In genomic region chr7:30681262-30682130, GRCh38 we compare ENCODE assay signal across 9 cellular contexts. TPM values are rescaled to one million over a fixed set of nuclear protein-coding genes. Genes with fewer than 3 reads are reported as not detected.
DNase-seq lines count a peak whose midpoint lies in the region; ATAC-seq lines count a peak whose summit lies in the region.
"Had no signal": no experiment of that assay in that cellular context is flagged by ENCODE, and none has a peak within 500 bp of the region (broad histone marks: within the 10 kb centered on the region; RNA-seq: fewer than 3 reads in every experiment).

No MANE protein-coding gene starts in this region.

- H3K36me3 Mint-ChIP-seq in activated naive CD4-positive, alpha-beta T cell treated with anti-CD3 and anti-CD28 coated beads, Interleukin-2, amount 50 U/mL, for 72 hours: no peaks in the 10 kb centered on the region

- DNase-seq in NCI-H748 (lab: John Stamatoyannopoulos, UW; ENCODE audit: unreplicated experiment) (peak; percentile 45), NCI-H748 treated with DMSO at 0.1 percent for 48 hours (lab: John Stamatoyannopoulos, UW) (no peak), iPS-NIHi7 (ENCODE audit: extremely low spot score) (peak; percentile 74), T1000 (lab: John Stamatoyannopoulos, UW) (no peak), nucleus accumbens (lab: John Stamatoyannopoulos, UW) (no peak)
- DNase-seq in activated naive CD4-positive, alpha-beta T cell treated with anti-CD3 and anti-CD28 coated beads, Interleukin-2, amount 50 U/mL, for 72 hours (ENCODE audit: low spot score in 2 of 2): no peak
- peak; percentile 9 to 19 for DNase-seq in stimulated activated naive CD8-positive, alpha-beta T cell treated with anti-CD3 and anti-CD28 coated beads, Interleukin-15, amount 100 ng/mL, for 72 hours

- H3K27me3 Mint-ChIP-seq in stimulated activated naive CD8-positive, alpha-beta T cell treated with anti-CD3 and anti-CD28 coated beads, Interleukin-15, amount 100 ng/mL, for 72 hours: peaks cover 91% of the 10 kb centered on the region

- peak overlapping the region; percentile 62 to 83 for H3K4me3 Mint-ChIP-seq in stimulated activated naive CD8-positive, alpha-beta T cell treated with anti-CD3 and anti-CD28 coated beads, Interleukin-15, amount 100 ng/mL, for 72 hours

- peaks cover 17% of the 10 kb centered on the region for H3K4me1 Mint-ChIP-seq in stimulated activated naive CD8-positive, alpha-beta T cell treated with anti-CD3 and anti-CD28 coated beads, Interleukin-15, amount 100 ng/mL, for 72 hours

- ATAC-seq in activated naive CD4-positive, alpha-beta T cell treated with anti-CD3 and anti-CD28 coated beads, Interleukin-2, amount 50 U/mL, for 72 hours: peak; percentile 36 to 44
- peak; percentile 41 for ATAC-seq in stimulated activated naive CD8-positive, alpha-beta T cell treated with anti-CD3 and anti-CD28 coated beads, Interleukin-15, amount 100 ng/mL, for 72 hours
- ATAC-seq in HG02623 (IDR thresholded peaks at IDR 0.05; ENCODE audit: unreplicated experiment): no peak

- no peak overlapping the region for H3K27ac Mint-ChIP-seq in activated naive CD4-positive, alpha-beta T cell treated with anti-CD3 and anti-CD28 coated beads, Interleukin-2, amount 50 U/mL, for 72 hours
- no peak overlapping the region for H3K27ac Mint-ChIP-seq in stimulated activated naive CD8-positive, alpha-beta T cell treated with anti-CD3 and anti-CD28 coated beads, Interleukin-15, amount 100 ng/mL, for 72 hours

- H3K9me3 Mint-ChIP-seq in activated naive CD4-positive, alpha-beta T cell treated with anti-CD3 and anti-CD28 coated beads, Interleukin-2, amount 50 U/mL, for 72 hours: no peaks in the 10 kb centered on the region
- H3K9me3 Mint-ChIP-seq in stimulated activated naive CD8-positive, alpha-beta T cell treated with anti-CD3 and anti-CD28 coated beads, Interleukin-15, amount 100 ng/mL, for 72 hours: no peaks in the 10 kb centered on the region

RNA-seq across cellular contexts. Expression of gene CRHR2, which starts 0.8 kb away (rescaled TPM):
- not detected for total RNA-seq in activated naive CD4-positive, alpha-beta T cell treated with anti-CD3 and anti-CD28 coated beads, Interleukin-2, amount 50 U/mL, for 72 hours
- total RNA-seq: glomerular endothelial cell had no signal

Comparison
In these comparisons a context has a peak if more than half of its experiments do, and no peak if none do; other contexts are left out.
1. DNase-seq: peak in NCI-H748 (single experiment), iPS-NIHi7 (single experiment) and stimulated activated naive CD8-positive, alpha-beta T cell treated with anti-CD3 and anti-CD28 coated beads, Interleukin-15, amount 100 ng/mL, for 72 hours (2 of 2); none in NCI-H748 treated with DMSO at 0.1 percent for 48 hours (single experiment), activated naive CD4-positive, alpha-beta T cell treated with anti-CD3 and anti-CD28 coated beads, Interleukin-2, amount 50 U/mL, for 72 hours (0 of 2), T1000 (single experiment) and nucleus accumbens (0 of 56).